Comparison of ENCODE assay signal across 10 cellular contexts in genomic region chr2:37585295-37585908, GRCh38.
DNase-seq lines count a peak whose midpoint lies in the region; ATAC-seq, FAIRE-seq and TF ChIP-seq lines count a peak whose summit lies in the region.
"Had no signal": no experiment of that assay in that cellular context is flagged by ENCODE, and none has a peak within 500 bp of the region (broad histone marks: within the 10 kb centered on the region; RNA-seq: fewer than 3 reads in every experiment).

No MANE protein-coding gene starts in this region.

- no peak for TF ChIP-seq POLR2A in thyroid gland (IDR thresholded peaks at IDR 0.05)

- peak overlapping the region; percentile 59 for H3K4me3 Mint-ChIP-seq in activated CD8-positive, alpha-beta memory T cell treated with anti-CD3 and anti-CD28 coated beads, Interleukin-2, amount 10 ng/mL, durations not matched to agents 7 days and 5 days

- peak overlapping the region; percentile 91 for H3K27ac Mint-ChIP-seq in activated CD8-positive, alpha-beta memory T cell treated with anti-CD3 and anti-CD28 coated beads, Interleukin-2, amount 10 ng/mL, durations not matched to agents 7 days and 5 days

- H3K9me3 ChIP-seq in kidney (ENCODE audit: control insufficient read depth in 1 of 2, low read length in 2 of 2) (no peaks in the 10 kb centered on the region), aorta (ENCODE audit: control insufficient read depth, low read length) (no peaks in the 10 kb centered on the region), thyroid gland (no peaks in the 10 kb centered on the region)

- H3K36me3 ChIP-seq in kidney (ENCODE audit: control insufficient read depth in 1 of 2, insufficient read depth in 2 of 2, low read length in 2 of 2), result no peaks in the 10 kb centered on the region
- H3K36me3 ChIP-seq in aorta (ENCODE audit: control insufficient read depth in 1 of 2, insufficient read depth in 2 of 2, low read length in 1 of 2), result no peaks in the 10 kb centered on the region
- H3K36me3 ChIP-seq in thyroid gland, result no peaks in the 10 kb centered on the region

- H3K4me1 ChIP-seq in kidney (ENCODE audit: control insufficient read depth in 1 of 2, insufficient read depth in 1 of 2, low read depth in 1 of 2, low read length in 2 of 2), result peaks cover 0 to 9% of the 10 kb centered on the region in 2 donors
- peaks cover 4 to 14% of the 10 kb centered on the region in 2 donors for H3K4me1 ChIP-seq in aorta (ENCODE audit: control insufficient read depth in 1 of 2, insufficient read depth in 2 of 2, low read length in 2 of 2)
- H3K4me1 ChIP-seq in thyroid gland, result peaks cover 0 to 9% of the 10 kb centered on the region in 2 donors

- no peaks in the 10 kb centered on the region for H3K27me3 ChIP-seq in aorta (ENCODE audit: control insufficient read depth in 1 of 2, insufficient read depth in 2 of 2, low read length in 1 of 2)
- H3K27me3 ChIP-seq in thyroid gland, result no peaks in the 10 kb centered on the region

- ATAC-seq in HG02870 (IDR thresholded peaks at IDR 0.05; ENCODE audit: unreplicated experiment) (peak; percentile 38), aorta (ENCODE audit: low FRiP score) (peak; percentile 20), HG03196 (IDR thresholded peaks at IDR 0.05; ENCODE audit: unreplicated experiment) (no peak)
- ATAC-seq in activated CD8-positive, alpha-beta memory T cell treated with anti-CD3 and anti-CD28 coated beads, Interleukin-2, amount 10 ng/mL, durations not matched to agents 7 days and 5 days, result peak; percentile 16

- H3K27ac ChIP-seq in kidney (ENCODE audit: low read depth in 2 of 2, low read length in 2 of 2) (peak overlapping the region in 1 of 2 donors; percentile 0), aorta (ENCODE audit: low read depth in 1 of 2, low read length in 2 of 2) (peak overlapping the region in 1 of 2 donors; percentile 72), thyroid gland (no peak overlapping the region)
- H3K27ac ChIP-seq: HL-60 had no signal

- peak overlapping the region; percentile 17 for H3K4me3 ChIP-seq in GM12864 (ENCODE audit: low read depth, low read length)
- no peak overlapping the region for H3K4me3 ChIP-seq in kidney (ENCODE audit: low read length in 2 of 2)
- no peak overlapping the region for H3K4me3 ChIP-seq in aorta (ENCODE audit: low read length in 2 of 2)
- H3K4me3 ChIP-seq in thyroid gland (replicated peaks in 1 of 3), result no peak overlapping the region

- CTCF ChIA-PET in activated CD8-positive, alpha-beta memory T cell treated with anti-CD3 and anti-CD28 coated beads, Interleukin-2, amount 10 ng/mL, durations not matched to agents 7 days and 5 days (lab: Charles Lee), result interaction anchor here (1.0 to 2.5 kb wide), 6 partner anchors 14 to 292 kb away, joined by 3 to 9 read pairs (median 4); no protein-coding TSS in a partner anchor

- H3K9me3 Mint-ChIP-seq in activated CD8-positive, alpha-beta memory T cell treated with anti-CD3 and anti-CD28 coated beads, Interleukin-2, amount 10 ng/mL, durations not matched to agents 7 days and 5 days (ENCODE audit: low read depth), result peaks cover under 1% of the 10 kb centered on the region

- peaks cover 77% of the 10 kb centered on the region for H3K4me1 Mint-ChIP-seq in activated CD8-positive, alpha-beta memory T cell treated with anti-CD3 and anti-CD28 coated beads, Interleukin-2, amount 10 ng/mL, durations not matched to agents 7 days and 5 days

- no peak for FAIRE-seq in kidney (lab: Jason Lieb, UNC)
- FAIRE-seq: colon had no signal

- whole genome bisulfite sequencing in aorta, 2 donors, result 52 to 60% methylated on average over 5 of the region's 5 CpGs
- 58 to 63% methylated on average over 5 of the region's 5 CpGs for WGBS in thyroid gland, 2 donors

- H3K9ac ChIP-seq in kidney (ENCODE audit: low read length in 2 of 2), result no peak overlapping the region

- no peak for DNase-seq in GM12864 (ENCODE audit: low read depth)
- peak; percentile 50 for DNase-seq in activated CD8-positive, alpha-beta memory T cell treated with anti-CD3 and anti-CD28 coated beads, Interleukin-2, amount 10 ng/mL, durations not matched to agents 7 days and 5 days
- peak; percentile 32 for DNase-seq in kidney
- DNase-seq in aorta, result no peak
- DNase-seq in NCI-H2107 treated with DMSO at 0.1 percent for 48 hours (lab: John Stamatoyannopoulos, UW; ENCODE audit: unreplicated experiment), result no peak
- no peak for DNase-seq in thyroid gland

- peaks cover 4% of the 10 kb centered on the region for H3K36me3 Mint-ChIP-seq in activated CD8-positive, alpha-beta memory T cell treated with anti-CD3 and anti-CD28 coated beads, Interleukin-2, amount 10 ng/mL, durations not matched to agents 7 days and 5 days

- H3K27me3 Mint-ChIP-seq in activated CD8-positive, alpha-beta memory T cell treated with anti-CD3 and anti-CD28 coated beads, Interleukin-2, amount 10 ng/mL, durations not matched to agents 7 days and 5 days, result no peaks in the 10 kb centered on the region

- TF ChIP-seq CTCF in GM12864 (IDR thresholded peaks at IDR 0.05; ENCODE audit: low read depth, low read length, missing control alignments) (no peak), kidney (IDR thresholded peaks at IDR 0.05; ENCODE audit: borderline replicate concordance, extremely low read depth, insufficient read depth) (no peak), thyroid gland (IDR thresholded peaks at IDR 0.05) (no peak)

- intact Hi-C loops in kidney (cut with DNase I), result no loop called here
- intact Hi-C loops in aorta (cut with DNase I), result no loop called here
- intact Hi-C loops in thyroid gland (cut with DNase I), result no loop called here

Comparison
In these comparisons a context has a peak if more than half of its experiments do, and no peak if none do; other contexts are left out.
1. DNase-seq: peak in activated CD8-positive, alpha-beta memory T cell treated with anti-CD3 and anti-CD28 coated beads, Interleukin-2, amount 10 ng/mL, durations not matched to agents 7 days and 5 days (single experiment) and kidney (single experiment); none in GM12864 (single experiment), aorta (0 of 2), NCI-H2107 treated with DMSO at 0.1 percent for 48 hours (single experiment) and thyroid gland (0 of 2).